Comparison of ENCODE assay signal across 1 cellular context in genomic region chr15:63188937-63189871, GRCh38.
TF ChIP-seq lines count a peak whose summit lies in the region.

Gene RAB8B, plus strand, starts transcription at chr15:63189606. Its CDS starts 19 bp downstream, at chr15:63189625.

TF ChIP-seq in GM12878, 131 proteins besides CTCF, POLR2A, EP300 and RAD21 (continued from another document):
- TF ChIP-seq NR2C2 (IDR thresholded peaks at IDR 0.05; ENCODE audit: borderline replicate concordance, control insufficient read depth, insufficient read length, low read depth), result no peak
- TF ChIP-seq RB1 (IDR thresholded peaks at IDR 0.05; ENCODE audit: borderline replicate concordance), result 0 out of 2 replicates have a peak, but pooled peaks have one; percentile 25
- TF ChIP-seq ATF7 (IDR thresholded peaks at IDR 0.05; ENCODE audit: low read depth), result no peak
- TF ChIP-seq CHD2 (IDR thresholded peaks at IDR 0.05; ENCODE audit: borderline replicate concordance, low read depth, low read length), result peak; percentile 65; the same call in 1 of the 2 replicates
- peak; percentile 8 for TF ChIP-seq KLF5 (IDR thresholded peaks at IDR 0.05; ENCODE audit: partially characterized antibody)
- no peak for TF ChIP-seq CBX5 (IDR thresholded peaks at IDR 0.05; ENCODE audit: low read depth)
- peak; percentile 96 for TF ChIP-seq HCFC1 (IDR thresholded peaks at IDR 0.05; ENCODE audit: low read length)
- TF ChIP-seq NR2F1 (conservative IDR thresholded peaks at IDR 0.05), result peak; percentile 32; the same call in 1 of the 2 replicates
- no peak for TF ChIP-seq ZNF207 (IDR thresholded peaks at IDR 0.05; ENCODE audit: borderline replicate concordance)
- 0 out of 2 replicates have a peak, but pooled peaks have one; percentile 12 for TF ChIP-seq TBL1XR1 (IDR thresholded peaks at IDR 0.05; ENCODE audit: low read depth, low read length)
- TF ChIP-seq ETV6 (conservative IDR thresholded peaks at IDR 0.05 in 1 of 2, IDR thresholded peaks at IDR 0.05 in 1 of 2; ENCODE audit: borderline replicate concordance in 1 of 2, low read depth in 1 of 2), result no peak
- TF ChIP-seq HDAC2 (IDR thresholded peaks at IDR 0.05), result no peak
- peak; percentile 94 for TF ChIP-seq SIX5 (IDR thresholded peaks at IDR 0.05; ENCODE audit: low read depth, low read length, severe bottlenecking)
- TF ChIP-seq ZNF687 (IDR thresholded peaks at IDR 0.05), result no peak
- no peak for TF ChIP-seq FOXM1 (IDR thresholded peaks at IDR 0.05; ENCODE audit: low read depth, low read length)
- peak; percentile 84 for TF ChIP-seq IKZF1 (conservative IDR thresholded peaks at IDR 0.05)
- TF ChIP-seq BHLHE40 (IDR thresholded peaks at IDR 0.05; ENCODE audit: borderline replicate concordance in 1 of 2, low read depth in 2 of 2, low read length in 1 of 2), result peak in 1 of 2 experiments; percentile 56; a peak in 1 of 4 replicates
- TF ChIP-seq SMAD1 (IDR thresholded peaks at IDR 0.05; ENCODE audit: low read depth, partially characterized antibody), result no peak
- peak; percentile 8; the same call in 1 of the 2 replicates for TF ChIP-seq BACH1 (IDR thresholded peaks at IDR 0.05; ENCODE audit: borderline replicate concordance)
- no peak for TF ChIP-seq BMI1 (IDR thresholded peaks at IDR 0.05; ENCODE audit: borderline replicate concordance)
- no peak for TF ChIP-seq CBX3 (IDR thresholded peaks at IDR 0.05; ENCODE audit: borderline replicate concordance, low read depth)
- no peak for TF ChIP-seq POU2F2 (IDR thresholded peaks at IDR 0.05; ENCODE audit: borderline replicate concordance, low read depth, low read length)
- peak; percentile 91; the same call in 1 of the 2 replicates for TF ChIP-seq TARDBP (IDR thresholded peaks at IDR 0.05; ENCODE audit: borderline replicate concordance)
- no peak for TF ChIP-seq NFYA (IDR thresholded peaks at IDR 0.05; ENCODE audit: borderline replicate concordance, low read depth, low read length)
- TF ChIP-seq MLLT1 (IDR thresholded peaks at IDR 0.05), result no peak
- no peak for TF ChIP-seq SUPT20H (IDR thresholded peaks at IDR 0.05; ENCODE audit: borderline replicate concordance, control insufficient read depth, low read depth, low read length)
- no peak for TF ChIP-seq HDAC6 (IDR thresholded peaks at IDR 0.05; ENCODE audit: unreplicated experiment)
- TF ChIP-seq ASH2L (IDR thresholded peaks at IDR 0.05; ENCODE audit: borderline replicate concordance, low read depth), result no peak
- TF ChIP-seq HDGF (IDR thresholded peaks at IDR 0.05), result no peak
- peak; percentile 82 for TF ChIP-seq POLR2AphosphoS5 (IDR thresholded peaks at IDR 0.05; ENCODE audit: low read length)
- peak; percentile 82 for TF ChIP-seq ATF3 (IDR thresholded peaks at IDR 0.05; ENCODE audit: borderline replicate concordance, extremely low read depth, low read depth, low read length)
- peak; percentile 82 for TF ChIP-seq YY1 (IDR thresholded peaks at IDR 0.05; ENCODE audit: low read depth, low read length)
- no peak; the same call in none of the 2 replicates for TF ChIP-seq SREBF1 (IDR thresholded peaks at IDR 0.05; ENCODE audit: low read length)
- no peak for TF ChIP-seq E2F4 (IDR thresholded peaks at IDR 0.05; ENCODE audit: low read depth, low read length)
- TF ChIP-seq YBX1 (IDR thresholded peaks at IDR 0.05), result no peak
